In the genomic region with DNA sequence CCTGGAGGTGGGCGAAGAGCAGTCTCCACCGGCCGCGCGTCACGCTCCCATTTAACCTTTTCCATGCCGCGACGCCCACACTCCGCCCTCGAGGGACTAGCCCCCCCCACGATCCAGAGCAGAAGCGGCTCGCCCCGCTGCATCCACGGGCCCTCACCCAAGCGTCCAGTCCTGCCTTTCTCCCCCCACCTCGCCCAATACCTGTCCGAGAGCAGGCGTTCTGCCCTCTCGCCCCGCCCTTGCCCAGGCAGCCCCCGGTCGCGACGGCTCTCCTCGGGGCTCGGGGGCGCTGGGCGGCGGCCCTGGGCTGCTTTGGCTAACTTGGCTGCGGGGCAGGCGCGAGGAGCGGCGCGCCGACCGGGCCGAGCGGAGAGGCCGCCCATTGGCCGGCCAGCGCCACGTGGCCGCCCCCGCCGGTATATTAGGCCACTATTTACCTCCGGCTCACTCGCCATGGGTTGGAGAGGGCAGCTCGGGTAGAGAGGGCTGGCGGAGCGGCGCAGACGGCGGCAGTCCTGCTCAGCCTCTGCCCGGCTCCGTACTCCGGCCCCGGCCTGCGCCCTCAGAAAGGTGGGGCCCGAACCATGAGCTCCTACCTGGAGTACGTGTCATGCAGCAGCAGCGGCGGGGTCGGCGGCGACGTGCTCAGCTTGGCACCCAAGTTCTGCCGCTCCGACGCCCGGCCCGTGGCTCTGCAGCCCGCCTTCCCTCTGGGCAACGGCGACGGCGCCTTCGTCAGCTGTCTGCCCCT, we compare ENCODE assay signal across 8 cellular contexts. TPM values are rescaled to one million over a fixed set of nuclear protein-coding genes. Genes with fewer than 3 reads are reported as not detected.
DNase-seq lines count a peak whose midpoint lies in the region; ATAC-seq and TF ChIP-seq lines count a peak whose summit lies in the region.

A gene (plus strand): TSS at position 451 of the 751 bp plus-strand sequence. CDS start 134 bp downstream, at position 585.

- TF ChIP-seq CTCF in LNCaP clone FGC (IDR thresholded peaks at IDR 0.05; ENCODE audit: control insufficient read depth, extremely low read depth, insufficient read depth): no peak
- TF ChIP-seq CTCF in osteocyte (IDR thresholded peaks at IDR 0.05): no peak

- peaks cover 78% of the 10 kb centered on the region for H3K27me3 Mint-ChIP-seq in activated T-cell treated with anti-CD3 and anti-CD28 coated beads, Interleukin-2, amount 50 U/mL, for 4 hours (ENCODE audit: low read depth)
- peaks cover 68% of the 10 kb centered on the region for H3K27me3 Mint-ChIP-seq in osteocyte (ENCODE audit: unreplicated experiment)

- H3K27ac Mint-ChIP-seq in osteocyte (ENCODE audit: unreplicated experiment): no peak within 1 kb of the TSS

- H3K4me3 ChIP-seq in LNCaP clone FGC (ENCODE audit: low read depth, low read length): peak within 1 kb of the TSS; percentile 21

- ATAC-seq in activated T-cell treated with anti-CD3 and anti-CD28 coated beads, Interleukin-2, amount 50 U/mL, for 4 hours: peak; percentile 39 to 55
- ATAC-seq in HG03159 (IDR thresholded peaks at IDR 0.05; ENCODE audit: unreplicated experiment): no peak

- peaks cover 18% of the 10 kb centered on the region for H3K4me1 Mint-ChIP-seq in activated T-cell treated with anti-CD3 and anti-CD28 coated beads, Interleukin-2, amount 50 U/mL, for 4 hours (ENCODE audit: low read depth)
- H3K4me1 Mint-ChIP-seq in osteocyte (ENCODE audit: unreplicated experiment): peaks cover 16% of the 10 kb centered on the region

- DNase-seq in NCI-H1105 (lab: John Stamatoyannopoulos, UW) (peak; percentile 79), NCI-H1105 treated with DMSO at 0.1 percent for 48 hours (lab: John Stamatoyannopoulos, UW) (no peak), LNCaP clone FGC (ENCODE audit: low read depth) (no peak), glomerular visceral epithelial cell (ENCODE audit: extremely low spot score) (peak; percentile 86), osteocyte (ENCODE audit: extremely low spot score, unreplicated experiment) (no peak), erythroblast (lab: John Stamatoyannopoulos, UW) (no peak)
- DNase-seq in activated T-cell treated with anti-CD3 and anti-CD28 coated beads, Interleukin-2, amount 50 U/mL, for 4 hours: no peak

- H3K4me3 Mint-ChIP-seq in activated T-cell treated with anti-CD3 and anti-CD28 coated beads, Interleukin-2, amount 50 U/mL, for 4 hours: peak within 1 kb of the TSS; percentile 80
- peak within 1 kb of the TSS; percentile 71 for H3K4me3 Mint-ChIP-seq in osteocyte (ENCODE audit: unreplicated experiment)

- no peaks in the 10 kb centered on the region for H3K9me3 Mint-ChIP-seq in activated T-cell treated with anti-CD3 and anti-CD28 coated beads, Interleukin-2, amount 50 U/mL, for 4 hours
- no peaks in the 10 kb centered on the region for H3K9me3 Mint-ChIP-seq in osteocyte (ENCODE audit: unreplicated experiment)

- TF ChIP-seq POLR2A in erythroblast (IDR thresholded peaks at IDR 0.05; ENCODE audit: low read length): no peak

- H3K36me3 Mint-ChIP-seq in activated T-cell treated with anti-CD3 and anti-CD28 coated beads, Interleukin-2, amount 50 U/mL, for 4 hours (ENCODE audit: insufficient read depth): no peaks in the 10 kb centered on the region
- no peaks in the 10 kb centered on the region for H3K36me3 Mint-ChIP-seq in osteocyte (ENCODE audit: unreplicated experiment)

RNA-seq across cellular contexts. Expression of the gene that starts here (rescaled TPM):
- total RNA-seq in activated T-cell treated with anti-CD3 and anti-CD28 coated beads, Interleukin-2, amount 50 U/mL, for 4 hours: not detected
- total RNA-seq in osteocyte: not detected in 2 replicates

Comparison
In these comparisons a context has a peak if more than half of its experiments do, and no peak if none do; other contexts are left out.
1. DNase-seq: peak in NCI-H1105 (single experiment) and glomerular visceral epithelial cell (single experiment); none in NCI-H1105 treated with DMSO at 0.1 percent for 48 hours (single experiment), LNCaP clone FGC (single experiment), activated T-cell treated with anti-CD3 and anti-CD28 coated beads, Interleukin-2, amount 50 U/mL, for 4 hours (single experiment), osteocyte (single experiment) and erythroblast (0 of 2).
2. Peak in ATAC-seq in activated T-cell treated with anti-CD3 and anti-CD28 coated beads, Interleukin-2, amount 50 U/mL, for 4 hours; RNA of the gene not detected or under 1 TPM.